ENCODE assay signal across 8 cellular contexts in genomic region chr4:113141901-113142346, GRCh38.
DNase-seq lines count a peak whose midpoint lies in the region; ATAC-seq and TF ChIP-seq lines count a peak whose summit lies in the region.

No MANE protein-coding gene starts in this region.

- intact Hi-C loops in left colon (cut with DNase I, micrococcal nuclease): no loop called here
- intact Hi-C loops in aorta (cut with DNase I): no loop called here

- TF ChIP-seq CTCF in AG04449 (IDR thresholded peaks at IDR 0.05; ENCODE audit: insufficient read depth, low read length, missing control alignments) (no peak), foreskin fibroblast (IDR thresholded peaks at IDR 0.05; ENCODE audit: low read depth, low read length) (no peak)

- no peaks in the 10 kb centered on the region for H3K27me3 ChIP-seq in aorta (ENCODE audit: control insufficient read depth in 1 of 2, insufficient read depth in 2 of 2, low read length in 1 of 2)

- 42 to 49% methylated on average over 3 of the region's 3 CpGs for WGBS in aorta, 2 donors

- no peaks in the 10 kb centered on the region for H3K36me3 ChIP-seq in aorta (ENCODE audit: control insufficient read depth in 1 of 2, insufficient read depth in 2 of 2, low read length in 1 of 2)

- ATAC-seq in GM21737 (IDR thresholded peaks at IDR 0.05; ENCODE audit: unreplicated experiment): peak; percentile 50
- ATAC-seq in left colon: no peak
- ATAC-seq in aorta (ENCODE audit: low FRiP score): no peak

- no peak overlapping the region for H3K4me3 ChIP-seq in AG04449 (ENCODE audit: low read depth, low read length)
- H3K4me3 ChIP-seq in foreskin fibroblast (ENCODE audit: low read depth in 1 of 2, low read length in 2 of 2): no peak overlapping the region
- H3K4me3 ChIP-seq in aorta (ENCODE audit: low read length in 2 of 2): no peak overlapping the region

- peaks cover 0 to 4% of the 10 kb centered on the region in 2 donors for H3K4me1 ChIP-seq in aorta (ENCODE audit: control insufficient read depth in 1 of 2, insufficient read depth in 2 of 2, low read length in 2 of 2)

- DNase-seq in AG04449 (ENCODE audit: low read depth, low spot score) (peak; percentile 5), NCI-H2029 treated with DMSO at 0.1 percent for 48 hours (lab: John Stamatoyannopoulos, UW) (peak; percentile 93), foreskin fibroblast (peak; percentile 71 to 78), left colon (no peak), mucosa of gallbladder (ENCODE audit: low spot score) (no peak), aorta (no peak), NCI-H1694 treated with DMSO at 0.1 percent for 48 hours (lab: John Stamatoyannopoulos, UW) (no peak)

- CTCF ChIA-PET in AG04449 (lab: Yijun Ruan, JAX): no interaction called here

- no peak overlapping the region for H3K27ac ChIP-seq in aorta (ENCODE audit: low read depth in 1 of 2, low read length in 2 of 2)

- H3K9me3 ChIP-seq in aorta (ENCODE audit: control insufficient read depth, low read length): no peaks in the 10 kb centered on the region

- POLR2A ChIA-PET in AG04449 (lab: Yijun Ruan, JAX): no interaction called here

Comparison
In these comparisons a context has a peak if more than half of its experiments do, and no peak if none do; other contexts are left out.
1. DNase-seq: peak in AG04449 (single experiment), NCI-H2029 treated with DMSO at 0.1 percent for 48 hours (single experiment) and foreskin fibroblast (2 of 2); none in left colon (0 of 2), mucosa of gallbladder (single experiment), aorta (0 of 2) and NCI-H1694 treated with DMSO at 0.1 percent for 48 hours (single experiment).